ENCODE assay signal across 8 cellular contexts in genomic region chr9:73132034-73132776, GRCh38. TPM values are rescaled to one million over a fixed set of nuclear protein-coding genes. Genes with fewer than 3 reads are reported as not detected.
DNase-seq lines count a peak whose midpoint lies in the region; ATAC-seq lines count a peak whose summit lies in the region.

No MANE protein-coding gene starts in this region.

- no peak overlapping the region for H3K4ac ChIP-seq in mesendoderm (ENCODE audit: low read depth, low read length)

- H4K8ac ChIP-seq in mesendoderm (ENCODE audit: low read depth, low read length) = peak overlapping the region; percentile 28

- no peaks in the 10 kb centered on the region for H3K79me1 ChIP-seq in mesendoderm (ENCODE audit: low read length)

- ATAC-seq in HG03066 (IDR thresholded peaks at IDR 0.05; ENCODE audit: low read depth, unreplicated experiment) = peak; percentile 86

- H2AK5ac ChIP-seq in mesendoderm (ENCODE audit: low read length) = no peak overlapping the region

- H3K79me2 ChIP-seq in mesendoderm (ENCODE audit: control insufficient read depth, insufficient read depth, low read length) = no peaks in the 10 kb centered on the region

- no peak overlapping the region for H2BK120ac ChIP-seq in mesendoderm (ENCODE audit: low read depth, low read length)

- WGBS in mesendoderm (ENCODE audit: extremely low coverage, insufficient coverage, low lambda C conversion rate) = no CpG with 5 or more reads among the region's 15 CpGs

- no peak overlapping the region for H3K56ac ChIP-seq in mesendoderm (ENCODE audit: low read length)

- H3K4me1 ChIP-seq in mesendoderm (ENCODE audit: control insufficient read depth, low read depth, low read length) = no peaks in the 10 kb centered on the region

- H4K5ac ChIP-seq in mesendoderm (ENCODE audit: low read length) = no peak overlapping the region

- no peak overlapping the region for H3K4me2 ChIP-seq in mesendoderm (ENCODE audit: low read length)

- no peak overlapping the region for H3K27ac ChIP-seq in mesendoderm (ENCODE audit: low read depth, low read length)

- H3K9ac ChIP-seq in mesendoderm (ENCODE audit: low read length) = no peak overlapping the region

- no peak overlapping the region for H3K23ac ChIP-seq in mesendoderm (ENCODE audit: low read length)

- no peak overlapping the region for H3K18ac ChIP-seq in mesendoderm (ENCODE audit: low read length)

- DNase-seq in NCI-H2171 treated with DMSO at 0.1 percent for 48 hours (lab: John Stamatoyannopoulos, UW) = peak; percentile 44
- DNase-seq in NCI-H2171 (lab: John Stamatoyannopoulos, UW) = no peak
- DNase-seq in NCI-H69 (lab: John Stamatoyannopoulos, UW) = peak; percentile 97
- peak; percentile 27 to 42 for DNase-seq in activated CD8-positive, alpha-beta memory T cell treated with anti-CD3 and anti-CD28 coated beads for 1 hour (ENCODE audit: extremely low read depth in 1 of 2, low read depth in 1 of 2)
- DNase-seq in effector CD8-positive, alpha-beta T cell (lab: John Stamatoyannopoulos, UW) = peak; percentile 29
- peak; percentile 79 for DNase-seq in mesendoderm
- DNase-seq in stimulated activated CD8-positive, alpha-beta memory T cell treated with anti-CD3 and anti-CD28 coated beads, Interleukin-12 subunit alpha, Interleukin-12 subunit beta, amount 100 ng/mL, for 24 hours (ENCODE audit: extremely low read depth) = peak; percentile 23

- no peaks in the 10 kb centered on the region for H3K27me3 ChIP-seq in mesendoderm (ENCODE audit: insufficient read depth, low read length, poor library complexity)

- H3K4me3 ChIP-seq in mesendoderm (ENCODE audit: low read length) = no peak overlapping the region

- H3K36me3 ChIP-seq in mesendoderm (ENCODE audit: control insufficient read depth, insufficient read depth, low read length) = no peaks in the 10 kb centered on the region

- no peak overlapping the region for H2BK5ac ChIP-seq in mesendoderm (ENCODE audit: low read length)

- H2BK15ac ChIP-seq in mesendoderm (replicated peaks; ENCODE audit: low read depth) = no peak overlapping the region

RNA-seq across cellular contexts. Expression of gene ANXA1, which starts 19.5 kb away (rescaled TPM):
- 43.8 TPM for polyA plus RNA-seq in mesendoderm (2013, experiment 1 of 2)
- polyA plus RNA-seq in mesendoderm (2013, experiment 2 of 2) = 48.2 TPM
